7 cellular contexts compared by ENCODE assay signal in the genomic region with DNA sequence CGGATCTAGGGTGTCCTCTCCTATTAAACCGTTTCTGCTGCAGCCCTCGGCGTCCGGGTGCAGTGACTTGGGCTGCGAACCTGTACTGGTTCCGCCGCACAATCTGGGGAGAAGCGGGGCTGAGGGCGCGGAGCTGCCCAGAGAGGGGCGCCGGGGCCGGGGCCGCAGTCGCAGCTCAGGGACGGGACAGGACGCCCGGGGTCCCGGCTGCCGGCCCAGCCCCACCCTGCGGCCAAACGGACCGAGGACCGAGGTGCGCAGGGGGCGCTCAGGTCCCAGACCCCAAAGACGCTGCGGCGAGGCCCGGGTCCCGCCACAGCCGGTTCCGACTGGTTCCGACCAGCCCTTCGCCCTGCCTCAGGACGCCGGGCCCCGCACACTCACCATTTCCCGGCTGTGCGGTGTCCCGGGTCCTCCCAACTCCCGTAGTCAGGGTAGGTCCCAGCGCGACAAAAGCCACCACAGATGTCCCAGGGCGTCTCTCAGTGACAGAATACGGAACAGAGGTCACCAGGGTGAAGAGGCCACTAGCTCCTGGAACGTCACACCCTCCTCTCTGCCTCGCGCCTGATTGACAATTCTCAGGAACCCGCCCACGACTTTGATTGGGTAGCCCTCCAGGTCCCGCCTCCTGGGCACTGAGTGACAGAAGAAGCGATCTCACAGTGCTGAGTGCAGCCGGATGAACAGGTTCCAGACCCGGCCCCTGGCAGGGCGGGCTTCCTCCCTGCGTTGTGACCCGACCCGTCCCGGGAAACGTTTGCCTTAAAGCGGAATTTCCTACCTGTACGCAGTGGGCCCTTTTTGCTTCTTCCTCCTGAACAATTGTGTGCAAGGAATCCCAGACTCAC.
DNase-seq lines count a peak whose midpoint lies in the region; ATAC-seq, FAIRE-seq and TF ChIP-seq lines count a peak whose summit lies in the region.

TSS of gene ZNF44 (minus strand) at position 576 of the 851 bp plus-strand sequence. CDS start at position 387, 189 bp downstream.

- no peaks in the 10 kb centered on the region for H3K27me3 ChIP-seq in brain microvascular endothelial cell (replicated peaks)

- DNase-seq in NCI-H2081 treated with DMSO at 0.1 percent for 48 hours (lab: John Stamatoyannopoulos, UW), result peak; percentile 82
- DNase-seq in brain microvascular endothelial cell, result peak; percentile 96
- peak; percentile 69 for DNase-seq in skeletal muscle cell (ENCODE audit: low read depth)

- peak; percentile 86 for FAIRE-seq in TTC549 (lab: Jason Lieb, UNC)

- no peaks in the 10 kb centered on the region for H3K36me3 ChIP-seq in brain microvascular endothelial cell (replicated peaks)

- peak within 1 kb of the TSS; percentile 43 for H3K27ac ChIP-seq in brain microvascular endothelial cell

- in situ Hi-C loops in brain microvascular endothelial cell (cut with HindIII; ENCODE audit: low pct_ligation_motif_present, low sequenced_read_pairs), result no loop called here

- TF ChIP-seq CTCF in brain microvascular endothelial cell (IDR thresholded peaks at IDR 0.05; ENCODE audit: low read depth, low read length, missing control alignments), result no peak

- H3K4me3 ChIP-seq in brain microvascular endothelial cell (ENCODE audit: low read depth, low read length) (peak within 1 kb of the TSS; percentile 81), iPS-11a (ENCODE audit: low read depth, low read length) (peak within 1 kb of the TSS; percentile 87), skeletal muscle cell (ENCODE audit: low read depth, low read length) (peak within 1 kb of the TSS; percentile 97)

- peak; percentile 74 for ATAC-seq in GM18508 (IDR thresholded peaks at IDR 0.05; ENCODE audit: insufficient read depth, unreplicated experiment)
- peak; percentile 88 for ATAC-seq in HG02973 (IDR thresholded peaks at IDR 0.05; ENCODE audit: unreplicated experiment)

Comparison
In these comparisons a context has a peak if more than half of its experiments do, and no peak if none do; other contexts are left out.
1. Peak in every context shown above with its lines: DNase-seq, ATAC-seq, H3K4me3 ChIP-seq and H3K27ac ChIP-seq.